10 cellular contexts compared by ENCODE assay signal in genomic region chr22:37267661-37268413, GRCh38. TPM values are rescaled to one million over a fixed set of nuclear protein-coding genes. Genes with fewer than 3 reads are reported as not detected.
A peak's percentile ranks its signal among the peaks of the same experiment; 100 is the strongest.
DNase-seq lines count a peak whose midpoint lies in the region; ATAC-seq, FAIRE-seq and TF ChIP-seq lines count a peak whose summit lies in the region.
"Had no signal": no experiment of that assay in that cellular context is flagged by ENCODE, and none has a peak within 500 bp of the region (broad histone marks: within the 10 kb centered on the region; RNA-seq: fewer than 3 reads in every experiment).

No MANE protein-coding gene starts in this region.

- H2AFZ ChIP-seq in GM23338 (peak overlapping the region; percentile 95), HepG2 (ENCODE audit: low read length) (no peak overlapping the region)

- H3K27me3 ChIP-seq in BLaER1 (no peaks in the 10 kb centered on the region), GM23338 (ENCODE audit: insufficient read depth) (no peaks in the 10 kb centered on the region), HepG2 (ENCODE audit: control insufficient read depth in 1 of 2, insufficient read depth in 2 of 2, low read length in 2 of 2) (peaks cover 1 to 42% of the 10 kb centered on the region in 2 experiments; a peak in 4 of 5 replicates)

- H3K9me3 Mint-ChIP-seq in GM23338 (peaks cover 23% of the 10 kb centered on the region), WTC11 (peaks cover 17% of the 10 kb centered on the region)

- H4K20me1 ChIP-seq in BLaER1 (no peaks in the 10 kb centered on the region), GM23338 (replicated peaks; ENCODE audit: insufficient read depth) (no peaks in the 10 kb centered on the region; the same call in 1 of the 2 replicates), HepG2 (ENCODE audit: insufficient read depth, low read length) (no peaks in the 10 kb centered on the region)

- H3K36me3 Mint-ChIP-seq in GM23338 (ENCODE audit: low read depth) (peaks cover 4% of the 10 kb centered on the region; the same call in 2 of the 3 replicates), T-helper 17 cell (ENCODE audit: low read depth) (no peaks in the 10 kb centered on the region), WTC11 (peaks cover 4% of the 10 kb centered on the region)

- DNase-seq in GM23338 (ENCODE audit: low spot score) (no peak), T-helper 17 cell (no peak), HepG2 (ENCODE audit: low spot score) (no peak), NCI-H187 treated with DMSO at 0.1 percent for 48 hours (lab: John Stamatoyannopoulos, UW) (no peak), COLO829 (ENCODE audit: low spot score) (no peak), NCI-H1048 (lab: John Stamatoyannopoulos, UW) (no peak), WTC11 (ENCODE audit: low spot score) (no peak)

- H3K36me3 ChIP-seq in BLaER1 (0 out of 2 replicates have a peak, but pooled peaks cover 8% of the 10 kb centered on the region), GM23338 (ENCODE audit: insufficient read depth) (no peaks in the 10 kb centered on the region), HepG2 (replicated peaks in 1 of 2; ENCODE audit: control insufficient read depth in 1 of 2, insufficient read depth in 2 of 2, low read length in 2 of 2) (no peaks in the 10 kb centered on the region)

- POLR2A ChIA-PET in HepG2 (lab: Yijun Ruan, JAX) (no interaction called here), WTC11 (lab: Charles Lee) (interaction anchor here (0.5 to 0.6 kb wide), 2 partner anchors 188 to 204 kb away, joined by 3 read pairs; no protein-coding TSS in a partner anchor)

- peaks cover 10% of the 10 kb centered on the region for H3K27me3 Mint-ChIP-seq in GM23338 (ENCODE audit: insufficient read depth, low read depth, poor library complexity)
- no peaks in the 10 kb centered on the region for H3K27me3 Mint-ChIP-seq in T-helper 17 cell
- peaks cover 14% of the 10 kb centered on the region for H3K27me3 Mint-ChIP-seq in WTC11 (ENCODE audit: low read depth)

- H3K27ac Mint-ChIP-seq in GM23338 = no peak overlapping the region
- H3K27ac Mint-ChIP-seq in T-helper 17 cell = peak overlapping the region; percentile 96
- no peak overlapping the region for H3K27ac Mint-ChIP-seq in WTC11

- in situ Hi-C loops in HepG2 (cut with HindIII; ENCODE audit: extremely low pct_ligation_motif_present, low pct_unique_long_range_greater_than_20kb) = no loop called here

- H3K27ac ChIP-seq in BLaER1 = no peak overlapping the region
- no peak overlapping the region for H3K27ac ChIP-seq in GM23338 (ENCODE audit: low read depth)
- H3K27ac ChIP-seq in HepG2 (ENCODE audit: extremely low read length, insufficient read depth, low read length) = no peak overlapping the region
- H3K27ac ChIP-seq: SK-N-MC had no signal

- H3K9ac ChIP-seq in BLaER1 (0 out of 2 replicates have a peak overlapping the region, but pooled peaks have one; percentile 2), HepG2 (ENCODE audit: insufficient read depth, low read depth, low read length) (no peak overlapping the region)

- peak overlapping the region; percentile 58 for H3K4me3 ChIP-seq in BLaER1
- no peak overlapping the region for H3K4me3 ChIP-seq in GM23338
- no peak overlapping the region for H3K4me3 ChIP-seq in HepG2 (replicated peaks in 1 of 3; ENCODE audit: insufficient read depth in 1 of 3, low read depth in 2 of 3, low read length in 3 of 3)

- FAIRE-seq in HepG2 (lab: Jason Lieb, UNC) = no peak

- no peaks in the 10 kb centered on the region for H3K79me2 ChIP-seq in GM23338 (replicated peaks; ENCODE audit: insufficient read depth)
- H3K79me2 ChIP-seq in HepG2 (ENCODE audit: insufficient read depth, low read length) = no peaks in the 10 kb centered on the region

- H3K4me2 ChIP-seq in BLaER1 (peak overlapping the region; percentile 72), GM23338 (no peak overlapping the region), HepG2 (ENCODE audit: low read depth, low read length) (no peak overlapping the region)

- H3K4me3 Mint-ChIP-seq in GM23338 (no peak overlapping the region), T-helper 17 cell (peak overlapping the region; percentile 88), WTC11 (no peak overlapping the region)

- no peak for ATAC-seq in GM23338
- no peak for ATAC-seq in T-helper 17 cell
- no peak for ATAC-seq in HepG2
- no peak for ATAC-seq in WTC11

- no peaks in the 10 kb centered on the region for H3F3A ChIP-seq in GM23338 (replicated peaks; ENCODE audit: low read depth)

- intact Hi-C loops in HepG2 (cut with micrococcal nuclease; ENCODE audit: unreplicated experiment) = loop anchor here (5.0 kb wide), 1 partner anchor 189 kb away; no protein-coding TSS in a partner anchor

- H3K4me1 Mint-ChIP-seq in GM23338 = peaks cover 3% of the 10 kb centered on the region
- H3K4me1 Mint-ChIP-seq in T-helper 17 cell = peaks cover 29% of the 10 kb centered on the region
- H3K4me1 Mint-ChIP-seq in WTC11 = peaks cover 6% of the 10 kb centered on the region

- H3K4me1 ChIP-seq in BLaER1 (peaks cover 29% of the 10 kb centered on the region), GM23338 (ENCODE audit: insufficient read depth) (no peaks in the 10 kb centered on the region), HepG2 (ENCODE audit: insufficient read depth, low read length) (0 out of 2 replicates have a peak, but pooled peaks cover 6% of the 10 kb centered on the region)

- no peak for TF ChIP-seq CTCF in GM23338 (conservative IDR thresholded peaks at IDR 0.05; ENCODE audit: low read depth in 2 of 2)
- TF ChIP-seq CTCF in HepG2 (CRISPR knock-in tag; IDR thresholded peaks at IDR 0.05) = no peak
- no peak for TF ChIP-seq CTCF in WTC11 (IDR thresholded peaks at IDR 0.05)

- no peak for TF ChIP-seq RAD21 in HepG2 (CRISPR knock-in tag; IDR thresholded peaks at IDR 0.05)

- 46% methylated on average over 10 of the region's 11 CpGs for WGBS in HepG2 (ENCODE audit: low lambda C conversion rate)

- H3K9me3 ChIP-seq in BLaER1 = peaks cover 16% of the 10 kb centered on the region
- no peaks in the 10 kb centered on the region for H3K9me3 ChIP-seq in T-helper 17 cell (ENCODE audit: control insufficient read depth, low read length, poor library complexity, severe bottlenecking)
- H3K9me3 ChIP-seq in HepG2 (ENCODE audit: low read length) = peaks cover 9% of the 10 kb centered on the region

- TF ChIP-seq POLR2A in HepG2 (IDR thresholded peaks at IDR 0.05; ENCODE audit: insufficient read depth in 1 of 2, low read depth in 2 of 2, low read length in 2 of 2) = no peak

- no peak for TF ChIP-seq EP300 in HepG2 (IDR thresholded peaks at IDR 0.05; ENCODE audit: low read depth in 2 of 2, low read length in 2 of 2)
- no peak for TF ChIP-seq EP300 in HepG2 (CRISPR knock-in tag; IDR thresholded peaks at IDR 0.05; ENCODE audit: borderline replicate concordance)

- H3K9me2 ChIP-seq in GM23338 (ENCODE audit: insufficient read depth) = no peaks in the 10 kb centered on the region

- CTCF ChIA-PET in HepG2 (lab: Yijun Ruan, JAX; ENCODE audit: low intra/inter-chr PET ratio, low total read pairs) (interaction anchor here (1.6 kb wide), 1 partner anchor 190 kb away, joined by 16 read pairs; no protein-coding TSS in a partner anchor), WTC11 (lab: Charles Lee) (interaction anchor here (0.6 to 2.6 kb wide), 25 partner anchors 8 to 290 kb away, joined by 3 to 18 read pairs (median 4); no protein-coding TSS in a partner anchor)

- no TSS peak for BruUV-seq in HepG2 (replicated peaks; lab: Mats Ljungman, UMichigan)

RNA-seq across cellular contexts. Expression of gene CYTH4, which starts 14.5 kb away (rescaled TPM):
- not detected in 2 replicates for total RNA-seq in GM23338 (2014; rRNA removed; shearing (Covaris generic))
- polyA plus RNA-seq in GM23338 (2016; fragmentation: Nextera tagmentation; extraction: Ambion mirVana) (not detected in 2 replicates), HepG2 (2011; rRNA removed) (not detected in 2 replicates)
- total RNA-seq in T-helper 17 cell (10 to 100 TPM; 89.5 to 98.7 TPM), HepG2 (2016; rRNA removed; fragmentation: Illumina TruSeq; extraction: Trizol) (not detected in 2 replicates), WTC11 (2021) (0.11 to 0.16 TPM (median 0.15 TPM) in 3 replicates)
- not detected in 2 replicates for total RNA-seq in HepG2 (2016; cell fraction: cytosol; rRNA removed; fragmentation: Illumina TruSeq; extraction: Trizol; ENCODE audit: low read depth)
- total RNA-seq in HepG2 (2016; cell fraction: insoluble cytoplasmic fraction; rRNA removed; fragmentation: Illumina TruSeq; extraction: Trizol) = not detected in 2 replicates
- total RNA-seq in HepG2 (2016; cell fraction: membrane; rRNA removed; fragmentation: Illumina TruSeq; extraction: Trizol) = not detected in 2 replicates
- total RNA-seq in HepG2 (2016; cell fraction: nucleus; rRNA removed; fragmentation: Illumina TruSeq; extraction: Trizol) = not detected in 2 replicates
- 0.01 and 0.03 TPM in 2 replicates for polyA plus RNA-seq in HepG2 (2011; cell fraction: cytosol; rRNA removed)
- 0.05 and 0.11 TPM in 2 replicates for polyA plus RNA-seq in HepG2 (2011; cell fraction: nucleus; rRNA removed)
- polyA plus RNA-seq in HepG2 (2012) = not detected in 2 replicates
- polyA plus RNA-seq in HepG2 (2016; cell fraction: cytosol; fragmentation: Illumina TruSeq; extraction: Trizol; ENCODE audit: low read depth) = not detected in 2 replicates
- polyA plus RNA-seq in HepG2 (2016; cell fraction: insoluble cytoplasmic fraction; fragmentation: Illumina TruSeq; extraction: Trizol; ENCODE audit: low read depth) = not detected in 2 replicates
- polyA plus RNA-seq in HepG2 (2016; cell fraction: membrane; fragmentation: Illumina TruSeq; extraction: Trizol; ENCODE audit: low read depth) = not detected in 2 replicates
- polyA plus RNA-seq in HepG2 (2016; cell fraction: nucleus; fragmentation: Illumina TruSeq; extraction: Trizol; ENCODE audit: insufficient read depth, low read depth) = not detected in 2 replicates
- not detected in 2 replicates for polyA minus RNA-seq in HepG2 (2011; rRNA and poly(A)+ RNA removed; ENCODE audit: low replicate concordance)
- polyA minus RNA-seq in HepG2 (2011; cell fraction: cytosol; rRNA and poly(A)+ RNA removed) = not detected in 2 replicates
- not detected in 2 replicates for polyA minus RNA-seq in HepG2 (2011; cell fraction: nucleus; rRNA and poly(A)+ RNA removed)

RNA-seq across cellular contexts. Expression of gene RAC2, which starts 23.8 kb away (rescaled TPM):
- 2.7 and 3.8 TPM in 2 replicates for total RNA-seq in GM23338 (2014; rRNA removed; shearing (Covaris generic))
- polyA plus RNA-seq in GM23338 (2016; fragmentation: Nextera tagmentation; extraction: Ambion mirVana) (2.4 and 3.1 TPM in 2 replicates), HepG2 (2011; rRNA removed) (0.73 and 0.86 TPM in 2 replicates)
- total RNA-seq in T-helper 17 cell (100 to 1,000 TPM; 297 to 478 TPM), HepG2 (2016; rRNA removed; fragmentation: Illumina TruSeq; extraction: Trizol) (not detected in 2 replicates), WTC11 (2021) (3.6 to 4.9 TPM (median 4.9 TPM) in 3 replicates)
- 0.18 TPM in 1 of 2 replicates, not detected in the other for total RNA-seq in HepG2 (2016; cell fraction: cytosol; rRNA removed; fragmentation: Illumina TruSeq; extraction: Trizol; ENCODE audit: low read depth)
- not detected in 2 replicates for total RNA-seq in HepG2 (2016; cell fraction: insoluble cytoplasmic fraction; rRNA removed; fragmentation: Illumina TruSeq; extraction: Trizol)
- total RNA-seq in HepG2 (2016; cell fraction: membrane; rRNA removed; fragmentation: Illumina TruSeq; extraction: Trizol) = 0.28 TPM in 1 of 2 replicates, not detected in the other
- not detected in 2 replicates for total RNA-seq in HepG2 (2016; cell fraction: nucleus; rRNA removed; fragmentation: Illumina TruSeq; extraction: Trizol)
- polyA plus RNA-seq in HepG2 (2011; cell fraction: cytosol; rRNA removed) = 0.35 and 0.56 TPM in 2 replicates
- 0.61 and 0.68 TPM in 2 replicates for polyA plus RNA-seq in HepG2 (2011; cell fraction: nucleus; rRNA removed)
- 0.39 TPM in 1 of 2 replicates, not detected in the other for polyA plus RNA-seq in HepG2 (2012)
- 0.14 and 0.26 TPM in 2 replicates for polyA plus RNA-seq in HepG2 (2016; cell fraction: cytosol; fragmentation: Illumina TruSeq; extraction: Trizol; ENCODE audit: low read depth)
- 0.21 TPM in 1 of 2 replicates, not detected in the other for polyA plus RNA-seq in HepG2 (2016; cell fraction: insoluble cytoplasmic fraction; fragmentation: Illumina TruSeq; extraction: Trizol; ENCODE audit: low read depth)
- 0.16 and 0.20 TPM in 2 replicates for polyA plus RNA-seq in HepG2 (2016; cell fraction: membrane; fragmentation: Illumina TruSeq; extraction: Trizol; ENCODE audit: low read depth)
- 0.45 TPM in 1 of 2 replicates, not detected in the other for polyA plus RNA-seq in HepG2 (2016; cell fraction: nucleus; fragmentation: Illumina TruSeq; extraction: Trizol; ENCODE audit: insufficient read depth, low read depth)
- polyA minus RNA-seq in HepG2 (2011; rRNA and poly(A)+ RNA removed; ENCODE audit: low replicate concordance) = 0.64 and 2.0 TPM in 2 replicates
- not detected in 2 replicates for polyA minus RNA-seq in HepG2 (2011; cell fraction: cytosol; rRNA and poly(A)+ RNA removed)
- polyA minus RNA-seq in HepG2 (2011; cell fraction: nucleus; rRNA and poly(A)+ RNA removed) = 0.37 TPM in 1 of 2 replicates, not detected in the other

RNA-seq across cellular contexts. Expression of gene SSTR3, which starts 55.6 kb away (rescaled TPM):
- total RNA-seq in GM23338 (2014; rRNA removed; shearing (Covaris generic)) = 0.04 and 0.66 TPM in 2 replicates
- polyA plus RNA-seq in GM23338 (2016; fragmentation: Nextera tagmentation; extraction: Ambion mirVana) = 0.10 TPM in 1 of 2 replicates, not detected in the other
- 1 to 10 TPM in 1 of 2 donors, under 1 TPM in 1; 0.37 to 2.1 TPM for total RNA-seq in T-helper 17 cell
- total RNA-seq in HepG2 (2016; rRNA removed; fragmentation: Illumina TruSeq; extraction: Trizol) = 0.39 and 0.64 TPM in 2 replicates
- 0.09 and 0.10 TPM in 2 replicates for total RNA-seq in HepG2 (2016; cell fraction: cytosol; rRNA removed; fragmentation: Illumina TruSeq; extraction: Trizol; ENCODE audit: low read depth)
- total RNA-seq in HepG2 (2016; cell fraction: insoluble cytoplasmic fraction; rRNA removed; fragmentation: Illumina TruSeq; extraction: Trizol) = 0.39 and 0.49 TPM in 2 replicates
- total RNA-seq in HepG2 (2016; cell fraction: membrane; rRNA removed; fragmentation: Illumina TruSeq; extraction: Trizol) = 0.25 and 0.38 TPM in 2 replicates
- 0.60 and 0.65 TPM in 2 replicates for total RNA-seq in HepG2 (2016; cell fraction: nucleus; rRNA removed; fragmentation: Illumina TruSeq; extraction: Trizol)
- 0.08 and 0.09 TPM in 2 replicates for polyA plus RNA-seq in HepG2 (2011; rRNA removed)
- polyA plus RNA-seq in HepG2 (2011; cell fraction: cytosol; rRNA removed) = 0.07 and 0.09 TPM in 2 replicates
- polyA plus RNA-seq in HepG2 (2011; cell fraction: nucleus; rRNA removed) = 0.21 and 0.35 TPM in 2 replicates
- 0.04 and 0.05 TPM in 2 replicates for polyA plus RNA-seq in HepG2 (2012)
- 0.06 and 0.11 TPM in 2 replicates for polyA plus RNA-seq in HepG2 (2016; cell fraction: cytosol; fragmentation: Illumina TruSeq; extraction: Trizol; ENCODE audit: low read depth)
- 0.24 and 0.28 TPM in 2 replicates for polyA plus RNA-seq in HepG2 (2016; cell fraction: insoluble cytoplasmic fraction; fragmentation: Illumina TruSeq; extraction: Trizol; ENCODE audit: low read depth)
- polyA plus RNA-seq in HepG2 (2016; cell fraction: membrane; fragmentation: Illumina TruSeq; extraction: Trizol; ENCODE audit: low read depth) = 0.11 and 0.14 TPM in 2 replicates
- polyA plus RNA-seq in HepG2 (2016; cell fraction: nucleus; fragmentation: Illumina TruSeq; extraction: Trizol; ENCODE audit: insufficient read depth, low read depth) = 0.53 and 0.95 TPM in 2 replicates
- polyA minus RNA-seq in HepG2 (2011; rRNA and poly(A)+ RNA removed; ENCODE audit: low replicate concordance) = 0.07 and 0.30 TPM in 2 replicates
- not detected in 2 replicates for polyA minus RNA-seq in HepG2 (2011; cell fraction: cytosol; rRNA and poly(A)+ RNA removed)
- 0.13 TPM in 1 of 2 replicates, not detected in the other for polyA minus RNA-seq in HepG2 (2011; cell fraction: nucleus; rRNA and poly(A)+ RNA removed)
- total RNA-seq in WTC11 (2021) = 0.21 to 0.25 TPM (median 0.22 TPM) in 3 replicates
- total RNA-seq: Daoy had no signal

Comparison
In these comparisons a context has a peak if more than half of its experiments do, and no peak if none do; other contexts are left out.
1. RNA of gene CYTH4, which starts 14.5 kb away (total RNA-seq): 89.5 to 98.7 TPM in T-helper 17 cell; 0.11 to 0.16 TPM in WTC11, not detected in GM23338 and not detected in HepG2; every median in the first group is over 10 times any median in the second.
2. RNA of gene RAC2, which starts 23.8 kb away (total RNA-seq): 297 to 478 TPM in T-helper 17 cell; 3.6 to 4.9 TPM in WTC11, 2.7 to 3.8 TPM in GM23338 and 0.18 to 0.28 TPM in HepG2; every median in the first group is over 10 times any median in the second.